11 cellular contexts compared by ENCODE assay signal in the genomic region with DNA sequence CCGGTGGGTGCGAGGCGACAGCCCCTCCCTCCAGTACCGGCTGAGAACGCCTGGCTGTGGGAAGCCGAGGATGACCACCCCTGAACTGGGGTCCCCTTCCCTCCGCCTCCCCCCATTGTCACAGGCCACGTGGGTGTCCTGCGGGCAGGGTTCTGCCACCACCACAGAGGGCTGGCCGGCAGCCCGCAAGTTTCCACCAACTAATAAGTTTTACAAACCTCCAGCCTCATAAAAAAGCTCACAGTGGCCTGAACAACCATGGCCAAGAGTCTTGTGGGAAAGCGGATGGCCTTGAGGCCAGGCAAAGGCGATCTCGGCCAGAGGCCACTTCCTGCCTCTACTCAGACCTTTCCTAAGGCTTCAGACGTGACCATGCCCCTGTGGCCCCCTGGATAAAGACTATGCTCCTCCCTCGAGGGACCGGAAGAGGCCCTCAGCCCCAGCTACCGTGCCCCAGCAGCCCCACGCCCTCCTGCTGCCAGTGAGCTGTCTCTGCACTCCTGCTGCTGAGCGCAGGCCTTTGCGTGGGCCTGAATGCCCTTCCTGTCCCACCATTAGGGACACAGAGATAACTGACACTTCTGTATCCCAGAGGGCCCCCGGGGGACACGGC. TPM values are rescaled to one million over a fixed set of nuclear protein-coding genes. Genes with fewer than 3 reads are reported as not detected.
A peak's percentile ranks its signal among the peaks of the same experiment; 100 is the strongest.
DNase-seq lines count a peak whose midpoint lies in the region; ATAC-seq and TF ChIP-seq lines count a peak whose summit lies in the region.
"Had no signal": no experiment of that assay in that cellular context is flagged by ENCODE, and none has a peak within 500 bp of the region (broad histone marks: within the 10 kb centered on the region; RNA-seq: fewer than 3 reads in every experiment).

No MANE protein-coding gene starts in this region.

- no peak for TF ChIP-seq POLR2A in uterus (IDR thresholded peaks at IDR 0.05)

- H3K79me2 ChIP-seq in mammary epithelial cell (ENCODE audit: insufficient read depth, low read length) (no peaks in the 10 kb centered on the region), GM23248 (ENCODE audit: insufficient read depth) (no peaks in the 10 kb centered on the region)

- no peaks in the 10 kb centered on the region for H3F3A ChIP-seq in GM23248 (ENCODE audit: insufficient read depth)

- intact Hi-C loops in mammary epithelial cell (cut with micrococcal nuclease) = no loop called here
- intact Hi-C loops in naive thymus-derived CD4-positive, alpha-beta T cell (cut with micrococcal nuclease) = no loop called here
- intact Hi-C loops in uterus (cut with DNase I; ENCODE audit: low total_unique reads) = no loop called here

- peak; percentile 55 for ATAC-seq in naive thymus-derived CD4-positive, alpha-beta T cell

- H3K9me3 Mint-ChIP-seq in naive thymus-derived CD4-positive, alpha-beta T cell = no peaks in the 10 kb centered on the region

- peaks cover 0 to 5% (median 0%) of the 10 kb centered on the region in 7 donors for H3K4me1 Mint-ChIP-seq in naive thymus-derived CD4-positive, alpha-beta T cell

- H3K4me2 ChIP-seq in mammary epithelial cell (ENCODE audit: insufficient read depth, low read depth, low read length) = no peak overlapping the region
- no peak overlapping the region for H3K4me2 ChIP-seq in GM23248 (ENCODE audit: unreplicated experiment)

- no peaks in the 10 kb centered on the region for H3K36me3 Mint-ChIP-seq in naive thymus-derived CD4-positive, alpha-beta T cell

- BruUV-seq in mammary epithelial cell (replicated peaks; lab: Mats Ljungman, UMichigan) = no TSS peak

- H3K9ac ChIP-seq in mammary epithelial cell (ENCODE audit: insufficient read depth, low read length) (no peak overlapping the region), GM23248 (no peak overlapping the region)

- H4K20me1 ChIP-seq in mammary epithelial cell (ENCODE audit: insufficient read depth, low read length) (no peaks in the 10 kb centered on the region), GM23248 (ENCODE audit: insufficient read depth) (no peaks in the 10 kb centered on the region)

- H3K27ac Mint-ChIP-seq in naive thymus-derived CD4-positive, alpha-beta T cell = no peak overlapping the region

- no peaks in the 10 kb centered on the region for H3K4me1 ChIP-seq in mammary epithelial cell (ENCODE audit: insufficient read depth, low read length)
- H3K4me1 ChIP-seq in naive thymus-derived CD4-positive, alpha-beta T cell (ENCODE audit: control insufficient read depth in 2 of 2, insufficient read depth in 2 of 2, low read length in 2 of 2) = no peaks in the 10 kb centered on the region
- peaks cover 0 to 15% of the 10 kb centered on the region in 2 donors for H3K4me1 ChIP-seq in uterus
- 0 out of 2 replicates have a peak, but pooled peaks cover 6% of the 10 kb centered on the region for H3K4me1 ChIP-seq in GM23248 (ENCODE audit: insufficient read depth)

- no peak overlapping the region for H3K4me3 ChIP-seq in MG63
- H3K4me3 ChIP-seq in mammary epithelial cell (replicated peaks in 1 of 3; ENCODE audit: insufficient read depth in 1 of 3, low read depth in 2 of 3, low read length in 3 of 3) = no peak overlapping the region
- H3K4me3 ChIP-seq in naive thymus-derived CD4-positive, alpha-beta T cell (ENCODE audit: low read length) = no peak overlapping the region
- no peak overlapping the region for H3K4me3 ChIP-seq in uterus
- no peak overlapping the region for H3K4me3 ChIP-seq in GM23248

- H3K9me3 ChIP-seq in MG63 = no peaks in the 10 kb centered on the region
- H3K9me3 ChIP-seq in mammary epithelial cell (replicated peaks; ENCODE audit: insufficient read depth, low read length) = no peaks in the 10 kb centered on the region
- H3K9me3 ChIP-seq in naive thymus-derived CD4-positive, alpha-beta T cell (ENCODE audit: control insufficient read depth in 2 of 3, low read length in 3 of 3) = no peaks in the 10 kb centered on the region
- H3K9me3 ChIP-seq in uterus = no peaks in the 10 kb centered on the region
- H3K9me3 ChIP-seq in GM23248 (ENCODE audit: low read depth) = no peaks in the 10 kb centered on the region

- H3K27ac ChIP-seq in mammary epithelial cell (ENCODE audit: insufficient read depth, low read depth, low read length) = no peak overlapping the region
- no peak overlapping the region for H3K27ac ChIP-seq in naive thymus-derived CD4-positive, alpha-beta T cell (ENCODE audit: low read depth, low read length)
- peak overlapping the region; percentile 73 to 80 for H3K27ac ChIP-seq in uterus
- no peak overlapping the region for H3K27ac ChIP-seq in GM23248

- in situ Hi-C loops in mammary epithelial cell (cut with MboI; ENCODE audit: low sequenced_read_pairs in 2 of 2) = no loop called here
- in situ Hi-C loops in GM23248 (cut with MboI) = no loop called here

- H3K27me3 ChIP-seq in MG63 (no peaks in the 10 kb centered on the region), mammary epithelial cell (ENCODE audit: insufficient read depth, low read length) (no peaks in the 10 kb centered on the region), uterus (no peaks in the 10 kb centered on the region), GM23248 (replicated peaks; ENCODE audit: insufficient read depth) (peaks cover 29% of the 10 kb centered on the region)
- H3K27me3 ChIP-seq in naive thymus-derived CD4-positive, alpha-beta T cell (ENCODE audit: control insufficient read depth in 2 of 2, insufficient read depth in 2 of 2, low read length in 2 of 2) = no peaks in the 10 kb centered on the region

- dilution Hi-C loops in mammary epithelial cell (cut with HindIII; ENCODE audit: low sequenced_read_pairs) = no loop called here

- peaks cover 0 to 16% (median 0%) of the 10 kb centered on the region in 5 donors for H3K27me3 Mint-ChIP-seq in naive thymus-derived CD4-positive, alpha-beta T cell

- 22% methylated on average over 14 of the region's 23 CpGs for whole genome bisulfite sequencing in mammary epithelial cell (ENCODE audit: low coverage, missing lambda C conversion rate)
- 81 to 85% methylated on average over 22 to 23 of the region's 23 CpGs for WGBS in GM23248 (ENCODE audit: low coverage in 1 of 2, low lambda C conversion rate in 2 of 2, missing lambda C conversion rate in 2 of 2), 2 experiments

- DNase-seq in MG63 (peak; percentile 16), mammary epithelial cell (no peak), uterus (no peak), cerebellar nuclear complex (lab: John Stamatoyannopoulos, UW) (no peak), GM23248 (no peak), SHP77 treated with DMSO at 0.1 percent for 48 hours (lab: John Stamatoyannopoulos, UW) (no peak)
- no peak for DNase-seq in naive thymus-derived CD4-positive, alpha-beta T cell
- DNase-seq: aorta, NCI-H524 had no signal

- no peaks in the 10 kb centered on the region for H3K9me2 ChIP-seq in GM23248 (ENCODE audit: insufficient read depth)

- no peaks in the 10 kb centered on the region for H3K36me3 ChIP-seq in MG63
- H3K36me3 ChIP-seq in mammary epithelial cell (ENCODE audit: insufficient read depth, low read length) = no peaks in the 10 kb centered on the region
- no peaks in the 10 kb centered on the region for H3K36me3 ChIP-seq in naive thymus-derived CD4-positive, alpha-beta T cell (ENCODE audit: control insufficient read depth in 2 of 3, insufficient read depth in 3 of 3, low read length in 3 of 3)
- H3K36me3 ChIP-seq in uterus = no peaks in the 10 kb centered on the region
- H3K36me3 ChIP-seq in GM23248 (ENCODE audit: low read depth) = no peaks in the 10 kb centered on the region

- H3K4me3 Mint-ChIP-seq in naive thymus-derived CD4-positive, alpha-beta T cell = no peak overlapping the region

- TF ChIP-seq CTCF in mammary epithelial cell (conservative IDR thresholded peaks at IDR 0.05 in 1 of 2, IDR thresholded peaks at IDR 0.05 in 1 of 2; ENCODE audit: extremely low read depth in 1 of 2, insufficient read depth in 1 of 2, low read depth in 1 of 2, low read length in 2 of 2) (no peak), uterus (IDR thresholded peaks at IDR 0.05) (no peak)

- peak overlapping the region; percentile 40 for H2AFZ ChIP-seq in mammary epithelial cell (ENCODE audit: low read depth, low read length)
- no peak overlapping the region for H2AFZ ChIP-seq in GM23248

- CTCF ChIA-PET in mammary epithelial cell (lab: Charles Lee; ENCODE audit: low non-redundant PET) = no interaction called here
- CTCF ChIA-PET in naive thymus-derived CD4-positive, alpha-beta T cell (lab: Charles Lee) = no interaction called here

- POLR2A ChIA-PET in naive thymus-derived CD4-positive, alpha-beta T cell (lab: Charles Lee) = no interaction called here

RNA-seq across cellular contexts. Expression of a gene that starts 46.1 kb away (rescaled TPM):
- total RNA-seq in MG63 (2014; rRNA removed; shearing (Covaris generic); ENCODE audit: low replicate concordance) = not detected in 2 replicates
- total RNA-seq in mammary epithelial cell (not detected), uterus (10 to 100 TPM in 1 of 4 donors, 1 to 10 TPM in 1, not detected in 2; 2.2 to 41.1 TPM)
- polyA plus RNA-seq in mammary epithelial cell (not detected), GM23248 (2016; fragmentation: Nextera tagmentation; extraction: Ambion mirVana) (not detected in 2 replicates)
- 3.8 TPM for polyA minus RNA-seq in mammary epithelial cell
- not detected for total RNA-seq in naive thymus-derived CD4-positive, alpha-beta T cell
- polyA plus RNA-seq in naive thymus-derived CD4-positive, alpha-beta T cell = not detected
- not detected in 2 replicates for total RNA-seq in GM23248 (2014; rRNA removed; shearing (Covaris generic))
- total RNA-seq: aorta, epithelial cell of proximal tubule, renal cortical epithelial cell had no signal

Comparison
In these comparisons a context has a peak if more than half of its experiments do, and no peak if none do; other contexts are left out.
1. H3K27ac ChIP-seq: peak in uterus (2 of 2); none in mammary epithelial cell (single experiment), naive thymus-derived CD4-positive, alpha-beta T cell (single experiment) and GM23248 (single experiment).